In the genomic region with DNA sequence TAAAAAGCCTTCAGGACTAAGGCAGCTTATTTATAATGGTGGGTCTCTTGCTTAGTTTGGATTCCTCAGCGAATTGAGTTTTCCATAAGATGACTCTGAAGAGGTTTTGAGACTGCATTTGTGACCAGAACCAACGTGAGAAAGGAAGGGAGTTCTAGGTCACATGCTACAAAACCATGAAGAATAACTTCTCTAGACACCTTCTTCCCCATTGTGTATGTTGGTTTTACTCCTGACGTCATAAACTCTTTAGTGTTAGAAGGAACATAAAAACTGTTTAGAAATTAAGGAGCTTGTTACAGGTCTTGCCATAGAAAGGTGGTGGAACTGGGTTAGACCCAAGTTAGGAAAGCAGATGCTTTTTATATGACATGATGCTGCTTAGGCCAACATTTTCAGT, we compare ENCODE assay signal across 24 cellular contexts. TPM values are rescaled to one million over a fixed set of nuclear protein-coding genes. Genes with fewer than 3 reads are reported as not detected.
A peak's percentile ranks its signal among the peaks of the same experiment; 100 is the strongest.
DNase-seq lines count a peak whose midpoint lies in the region; ATAC-seq and TF ChIP-seq lines count a peak whose summit lies in the region.
"Had no signal": no experiment of that assay in that cellular context is flagged by ENCODE, and none has a peak within 500 bp of the region (broad histone marks: within the 10 kb centered on the region; RNA-seq: fewer than 3 reads in every experiment).

No MANE protein-coding gene starts in this region.

- ATAC-seq in HG02610 (IDR thresholded peaks at IDR 0.05; ENCODE audit: unreplicated experiment) (peak; percentile 39), T-helper 17 cell (no peak)
- ATAC-seq in natural killer cell treated with Interleukin-12 subunit alpha and Interleukin-12 subunit beta and Interleukin-15 and Interleukin-18, amount 100 ng/mL, for 72 hours = peak; percentile 60 to 61
- ATAC-seq in CD8-positive, alpha-beta T cell = no peak

- peaks cover 12 to 19% of the 10 kb centered on the region in 2 donors for H3K36me3 Mint-ChIP-seq in CD14-positive monocyte
- H3K36me3 Mint-ChIP-seq in natural killer cell treated with Interleukin-12 subunit alpha and Interleukin-12 subunit beta and Interleukin-15 and Interleukin-18, amount 100 ng/mL, for 72 hours = no peaks in the 10 kb centered on the region
- no peaks in the 10 kb centered on the region for H3K36me3 Mint-ChIP-seq in CD8-positive, alpha-beta T cell
- no peaks in the 10 kb centered on the region for H3K36me3 Mint-ChIP-seq in T-helper 17 cell (ENCODE audit: low read depth)

- CTCF ChIA-PET in CD8-positive, alpha-beta T cell (lab: Charles Lee) = no interaction called here

- POLR2A ChIA-PET in CD8-positive, alpha-beta T cell (lab: Charles Lee) = no interaction called here

- DNase-seq in CD14-positive monocyte (ENCODE audit: low spot score) (no peak), dorsolateral prefrontal cortex (no peak), NAMALWA (ENCODE audit: low spot score) (no peak), T-helper 17 cell (no peak)
- DNase-seq in natural killer cell treated with Interleukin-12 subunit alpha and Interleukin-12 subunit beta and Interleukin-15 and Interleukin-18, amount 100 ng/mL, for 72 hours (ENCODE audit: low spot score) = no peak
- DNase-seq in activated CD4-positive, alpha-beta T cell treated with anti-CD3 and anti-CD28 coated beads for 4 hours = no peak
- DNase-seq in CD8-positive, alpha-beta T cell = no peak
- DNase-seq: activated naive CD4-positive, alpha-beta T cell treated with anti-CD3 and anti-CD28 coated beads, Interleukin-2, amount 10 ng/mL, durations not matched to agents 7 days and 5 days; amniotic stem cell; C1 segment of cervical spinal cord; effector memory CD4-positive, alpha-beta T cell; EL; foreskin fibroblast; KBM-7; MM.1S; NCI-H2171 treated with DMSO at 0.1 percent for 48 hours; NCI-H526; stimulated activated CD4-positive, alpha-beta T cell treated with anti-CD3 and anti-CD28 coated beads, Interleukin-4, amount 100 ng/mL, for 1 hour; stimulated activated naive CD4-positive, alpha-beta T cell had no signal

- no peaks in the 10 kb centered on the region for H3K27me3 ChIP-seq in dorsolateral prefrontal cortex
- H3K27me3 ChIP-seq in CD8-positive, alpha-beta T cell (ENCODE audit: insufficient read depth, low read length) = no peaks in the 10 kb centered on the region

- peaks cover 9% of the 10 kb centered on the region for H3K4me1 ChIP-seq in CD8-positive, alpha-beta T cell (ENCODE audit: insufficient read depth, low read length)
- H3K4me1 ChIP-seq: HAP-1 had no signal

- H3K36me3 ChIP-seq in CD8-positive, alpha-beta T cell (ENCODE audit: insufficient read depth, low read length) = no peaks in the 10 kb centered on the region
- H3K36me3 ChIP-seq: HAP-1, thoracic aorta had no signal

- no peak overlapping the region for H3K4me3 ChIP-seq in dorsolateral prefrontal cortex
- no peak overlapping the region for H3K4me3 ChIP-seq in CD8-positive, alpha-beta T cell (ENCODE audit: low read depth, low read length)
- H3K4me3 ChIP-seq: HAP-1, thoracic aorta had no signal

- H3K27me3 Mint-ChIP-seq in CD14-positive monocyte (ENCODE audit: low read depth in 3 of 3) (no peaks in the 10 kb centered on the region), T-helper 17 cell (no peaks in the 10 kb centered on the region)
- H3K27me3 Mint-ChIP-seq in natural killer cell treated with Interleukin-12 subunit alpha and Interleukin-12 subunit beta and Interleukin-15 and Interleukin-18, amount 100 ng/mL, for 72 hours = no peaks in the 10 kb centered on the region
- no peaks in the 10 kb centered on the region for H3K27me3 Mint-ChIP-seq in CD8-positive, alpha-beta T cell (ENCODE audit: low read depth)
- H3K27me3 Mint-ChIP-seq: activated naive CD4-positive, alpha-beta T cell treated with anti-CD3 and anti-CD28 coated beads, Interleukin-2, amount 10 ng/mL, durations not matched to agents 7 days and 5 days had no signal

- peak overlapping the region in 35 of 59 donors; percentile 12 to 78 (median 54) for H3K27ac ChIP-seq in dorsolateral prefrontal cortex
- no peak overlapping the region for H3K27ac ChIP-seq in CD8-positive, alpha-beta T cell (ENCODE audit: low read depth, low read length)

- TF ChIP-seq CTCF in CD14-positive monocyte (IDR thresholded peaks at IDR 0.05) (no peak), dorsolateral prefrontal cortex (IDR thresholded peaks at IDR 0.05 in 54 of 56, conservative IDR thresholded peaks at IDR 0.05 in 2 of 56; ENCODE audit: low read depth in 1 of 56, partially characterized antibody in 56 of 56) (no peak)
- TF ChIP-seq CTCF in CD8-positive, alpha-beta T cell (IDR thresholded peaks at IDR 0.05) = no peak

- peaks cover 50% of the 10 kb centered on the region for H3K4me1 Mint-ChIP-seq in CD14-positive monocyte
- H3K4me1 Mint-ChIP-seq in natural killer cell treated with Interleukin-12 subunit alpha and Interleukin-12 subunit beta and Interleukin-15 and Interleukin-18, amount 100 ng/mL, for 72 hours (ENCODE audit: low read depth in 2 of 2) = peaks cover 54 to 62% of the 10 kb centered on the region in 2 donors
- peaks cover 35% of the 10 kb centered on the region for H3K4me1 Mint-ChIP-seq in CD8-positive, alpha-beta T cell (ENCODE audit: low read depth)
- peaks cover 28% of the 10 kb centered on the region for H3K4me1 Mint-ChIP-seq in T-helper 17 cell

- H3K4me3 Mint-ChIP-seq in CD14-positive monocyte = no peak overlapping the region
- peak overlapping the region; percentile 36 for H3K4me3 Mint-ChIP-seq in natural killer cell treated with Interleukin-12 subunit alpha and Interleukin-12 subunit beta and Interleukin-15 and Interleukin-18, amount 100 ng/mL, for 72 hours
- H3K4me3 Mint-ChIP-seq in CD8-positive, alpha-beta T cell = no peak overlapping the region
- H3K4me3 Mint-ChIP-seq in T-helper 17 cell = no peak overlapping the region
- H3K4me3 Mint-ChIP-seq: activated naive CD4-positive, alpha-beta T cell treated with anti-CD3 and anti-CD28 coated beads, Interleukin-2, amount 10 ng/mL, durations not matched to agents 7 days and 5 days; activated T-helper 1 cell treated with anti-CD3 and anti-CD28 coated beads, Interleukin-12 subunit alpha, Interleukin-12 subunit beta, Interleukin-2, Interleukin-4 antibody, amounts not matched to agents 30 ng/mL and 10 ng/mL and 1 ng/mL, durations not matched to agents 14 hours and 24 hours and 36 hours; T-helper 1 cell treated with Interleukin-12 subunit alpha and Interleukin-12 subunit beta and Interleukin-4 antibody, amounts not matched to agents 30 μg/mL and 1 μg/mL, for 36 hours had no signal

- intact Hi-C loops in CD14-positive monocyte (cut with micrococcal nuclease) = no loop called here
- intact Hi-C loops in dorsolateral prefrontal cortex (cut with DNase I) = no loop called here
- intact Hi-C loops in CD8-positive, alpha-beta T cell (cut with DNase I, micrococcal nuclease) = loop anchor here in 1 of 2 experiments (10.0 kb wide), 1 partner anchor 217 kb away; no protein-coding TSS in a partner anchor

- no peaks in the 10 kb centered on the region for H3K9me3 ChIP-seq in CD8-positive, alpha-beta T cell (ENCODE audit: low read length)
- H3K9me3 ChIP-seq in T-helper 17 cell (ENCODE audit: control insufficient read depth, low read length, poor library complexity, severe bottlenecking) = no peaks in the 10 kb centered on the region
- H3K9me3 ChIP-seq: HAP-1, thoracic aorta had no signal

- H3K9me3 Mint-ChIP-seq in CD14-positive monocyte = peaks cover 0 to 2% (median 0%) of the 10 kb centered on the region in 7 donors
- no peaks in the 10 kb centered on the region for H3K9me3 Mint-ChIP-seq in natural killer cell treated with Interleukin-12 subunit alpha and Interleukin-12 subunit beta and Interleukin-15 and Interleukin-18, amount 100 ng/mL, for 72 hours
- peaks cover 3% of the 10 kb centered on the region for H3K9me3 Mint-ChIP-seq in CD8-positive, alpha-beta T cell
- H3K9me3 Mint-ChIP-seq: activated naive CD4-positive, alpha-beta T cell treated with anti-CD3 and anti-CD28 coated beads, Interleukin-2, amount 10 ng/mL, durations not matched to agents 7 days and 5 days; T-helper 1 cell treated with Interleukin-12 subunit alpha and Interleukin-12 subunit beta and Interleukin-4 antibody, amounts not matched to agents 30 μg/mL and 1 μg/mL, for 36 hours had no signal

- H3K27ac Mint-ChIP-seq in CD14-positive monocyte (peak overlapping the region; percentile 53 to 89 (median 84)), T-helper 17 cell (no peak overlapping the region)
- peak overlapping the region; percentile 64 to 88 for H3K27ac Mint-ChIP-seq in natural killer cell treated with Interleukin-12 subunit alpha and Interleukin-12 subunit beta and Interleukin-15 and Interleukin-18, amount 100 ng/mL, for 72 hours
- no peak overlapping the region for H3K27ac Mint-ChIP-seq in CD8-positive, alpha-beta T cell
- H3K27ac Mint-ChIP-seq: activated naive CD4-positive, alpha-beta T cell treated with anti-CD3 and anti-CD28 coated beads, Interleukin-2, amount 10 ng/mL, durations not matched to agents 7 days and 5 days; activated T-helper 1 cell treated with anti-CD3 and anti-CD28 coated beads, Interleukin-12 subunit alpha, Interleukin-12 subunit beta, Interleukin-2, Interleukin-4 antibody, amounts not matched to agents 30 ng/mL and 10 ng/mL and 1 ng/mL, durations not matched to agents 14 hours and 24 hours and 36 hours; T-helper 1 cell treated with Interleukin-12 subunit alpha and Interleukin-12 subunit beta and Interleukin-4 antibody, amounts not matched to agents 30 μg/mL and 1 μg/mL, for 36 hours had no signal

RNA-seq across cellular contexts. Expression of a gene that starts 11.1 kb away (rescaled TPM):
- polyA plus RNA-seq in CD14-positive monocyte = 10 to 100 TPM in 1 of 2 donors, 1 to 10 TPM in 1; 6.6 to 11.8 TPM
- total RNA-seq in dorsolateral prefrontal cortex (10 to 100 TPM; 45.3 to 86.5 (median 60.7) TPM), T-helper 17 cell (10 to 100 TPM; 15.5 to 70.8 TPM)
- 10 to 100 TPM; 33.8 to 84.3 TPM for total RNA-seq in natural killer cell treated with Interleukin-12 subunit alpha and Interleukin-12 subunit beta and Interleukin-15 and Interleukin-18, amount 100 ng/mL, for 72 hours
- total RNA-seq in CD8-positive, alpha-beta T cell = 10 to 100 TPM; 14.7 to 16.3 TPM

Comparison
In these comparisons a context has a peak if more than half of its experiments do, and no peak if none do; other contexts are left out.
1. H3K27ac Mint-ChIP-seq: peak in CD14-positive monocyte (7 of 7) and natural killer cell treated with Interleukin-12 subunit alpha and Interleukin-12 subunit beta and Interleukin-15 and Interleukin-18, amount 100 ng/mL, for 72 hours (2 of 2); none in CD8-positive, alpha-beta T cell (single experiment) and T-helper 17 cell (single experiment).
2. ATAC-seq: peak in HG02610 (single experiment) and natural killer cell treated with Interleukin-12 subunit alpha and Interleukin-12 subunit beta and Interleukin-15 and Interleukin-18, amount 100 ng/mL, for 72 hours (2 of 2); none in CD8-positive, alpha-beta T cell (single experiment) and T-helper 17 cell (single experiment).